In genomic region chr14:20631821-20632389, GRCh38 we compare ENCODE assay signal across 7 cellular contexts. TPM values are rescaled to one million over a fixed set of nuclear protein-coding genes. Genes with fewer than 3 reads are reported as not detected.
DNase-seq lines count a peak whose midpoint lies in the region; ATAC-seq and TF ChIP-seq lines count a peak whose summit lies in the region.

No MANE protein-coding gene starts in this region.

- peak overlapping the region; percentile 87 to 91 (median 88) for H3K4me3 Mint-ChIP-seq in brain

- no peak for TF ChIP-seq CTCF in brain (conservative IDR thresholded peaks at IDR 0.05)

- peaks cover 95% of the 10 kb centered on the region for H3K27me3 Mint-ChIP-seq in brain

- H3K27ac Mint-ChIP-seq in brain, result peak overlapping the region in 1 of 5 experiments; percentile 54

- DNase-seq in NCI-H226 (peak; percentile 57), inferior parietal cortex (ENCODE audit: extremely low spot score) (peak; percentile 15), NCI-H1436 treated with DMSO at 0.1 percent for 48 hours (lab: John Stamatoyannopoulos, UW) (no peak), SIG-M5 (lab: John Stamatoyannopoulos, UW) (no peak)

- peak; percentile 4 for ATAC-seq in GM18868 (IDR thresholded peaks at IDR 0.05; ENCODE audit: unreplicated experiment)

- no peak overlapping the region for H3K27ac ChIP-seq in skin epidermis

- peak overlapping the region in 5 of 7 experiments; percentile 1 to 24 (median 8) for H3K4me3 ChIP-seq in skin epidermis

- peaks cover 57% of the 10 kb centered on the region for H3K4me1 Mint-ChIP-seq in brain

- H3K36me3 Mint-ChIP-seq in brain, result no peaks in the 10 kb centered on the region

- peaks cover 11 to 31% (median 17%) of the 10 kb centered on the region in 5 experiments for H3K9me3 Mint-ChIP-seq in brain

RNA-seq across cellular contexts. Expression of gene OR6S1, which starts 9.6 kb away (rescaled TPM):
- polyA plus RNA-seq in brain (ENCODE audit: insufficient read depth, low read depth, low replicate concordance), result not detected

RNA-seq across cellular contexts. Expression of gene RNASE12, which starts 40.7 kb away (rescaled TPM):
- not detected for polyA plus RNA-seq in brain (ENCODE audit: insufficient read depth, low read depth, low replicate concordance)

RNA-seq across cellular contexts. Expression of gene RNASE11, which starts 44.1 kb away (rescaled TPM):
- polyA plus RNA-seq in brain (ENCODE audit: insufficient read depth, low read depth, low replicate concordance), result not detected

RNA-seq across cellular contexts. Expression of gene RNASE4, which starts 52.5 kb away (rescaled TPM):
- 1.2 TPM for polyA plus RNA-seq in brain (ENCODE audit: insufficient read depth, low read depth, low replicate concordance)

RNA-seq across cellular contexts. Expression of gene ANG, which starts 56.7 kb away (rescaled TPM):
- 1.7 TPM for polyA plus RNA-seq in brain (ENCODE audit: insufficient read depth, low read depth, low replicate concordance)

Comparison
In these comparisons a context has a peak if more than half of its experiments do, and no peak if none do; other contexts are left out.
1. DNase-seq: peak in NCI-H226 (single experiment) and inferior parietal cortex (single experiment); none in NCI-H1436 treated with DMSO at 0.1 percent for 48 hours (single experiment) and SIG-M5 (single experiment).